Comparison of ENCODE assay signal across 19 cellular contexts in genomic region chr9:126752376-126752775, GRCh38.
"Had no signal": no experiment of that assay in that cellular context is flagged by ENCODE, and none has a peak within 500 bp of the region (broad histone marks: within the 10 kb centered on the region; RNA-seq: fewer than 3 reads in every experiment).

No MANE protein-coding gene starts in this region.

- H3K27ac Mint-ChIP-seq: activated CD8-positive, alpha-beta memory T cell treated with anti-CD3 and anti-CD28 coated beads, Interleukin-2, amount 10 ng/mL, durations not matched to agents 7 days and 5 days; activated naive CD8-positive, alpha-beta T cell; brain; natural killer cell; stimulated activated memory B cell treated with anti-CD40 and anti-IgM and Interleukin-4, amounts not matched to agents 10 μg/mL and 1 μg/mL and 100 μg/mL, for 72 hours had no signal

- H3K9me3 ChIP-seq: esophagus squamous epithelium, right lobe of liver, spleen had no signal

- H3K36me3 Mint-ChIP-seq: activated CD8-positive, alpha-beta memory T cell treated with anti-CD3 and anti-CD28 coated beads, Interleukin-2, amount 10 ng/mL, durations not matched to agents 7 days and 5 days; activated naive CD8-positive, alpha-beta T cell; brain; natural killer cell; stimulated activated memory B cell treated with anti-CD40 and anti-IgM and Interleukin-4, amounts not matched to agents 10 μg/mL and 1 μg/mL and 100 μg/mL, for 72 hours had no signal

- H3K4me3 Mint-ChIP-seq: activated CD8-positive, alpha-beta memory T cell treated with anti-CD3 and anti-CD28 coated beads, Interleukin-2, amount 10 ng/mL, durations not matched to agents 7 days and 5 days; activated naive CD8-positive, alpha-beta T cell; brain; natural killer cell; stimulated activated memory B cell treated with anti-CD40 and anti-IgM and Interleukin-4, amounts not matched to agents 10 μg/mL and 1 μg/mL and 100 μg/mL, for 72 hours had no signal

- H3K36me3 ChIP-seq: esophagus squamous epithelium, right lobe of liver, spleen, tibial nerve had no signal

- ATAC-seq: activated CD4-positive, CD25-positive, alpha-beta regulatory T cell treated with anti-CD3 and anti-CD28 coated beads, Interleukin-2, amount 50 U/mL, for 24 hours; activated CD8-positive, alpha-beta memory T cell treated with anti-CD3 and anti-CD28 coated beads, Interleukin-2, amount 10 ng/mL, durations not matched to agents 7 days and 5 days; natural killer cell; right lobe of liver had no signal

- DNase-seq: activated CD4-positive, alpha-beta T cell treated with anti-CD3 and anti-CD28 coated beads, Interleukin-2, amount 50 U/mL, for 4 hours; activated CD8-positive, alpha-beta memory T cell treated with anti-CD3 and anti-CD28 coated beads, Interleukin-2, amount 10 ng/mL, durations not matched to agents 7 days and 5 days; activated gamma-delta T cell; amygdala; cerebellar nuclear complex; dermis blood vessel endothelial cell; esophagus squamous epithelium; foreskin melanocyte; head of caudate nucleus; natural killer cell; spleen; stimulated activated CD4-positive, alpha-beta T cell treated with anti-CD3 and anti-CD28 coated beads, Interleukin-1b, Interleukin-23, amount 100 ng/mL, for 48 hours had no signal

- H3K27me3 Mint-ChIP-seq: activated naive CD8-positive, alpha-beta T cell had no signal

- H3K27ac ChIP-seq: esophagus squamous epithelium, right lobe of liver, spleen, tibial nerve had no signal

- H3K9me3 Mint-ChIP-seq: natural killer cell; stimulated activated memory B cell treated with anti-CD40 and anti-IgM and Interleukin-4, amounts not matched to agents 10 μg/mL and 1 μg/mL and 100 μg/mL, for 72 hours had no signal

- H3K4me1 ChIP-seq: right lobe of liver, tibial nerve had no signal

- H3K4me3 ChIP-seq: esophagus squamous epithelium, lung, right lobe of liver, spleen, tibial nerve had no signal

- H3K27me3 ChIP-seq: right lobe of liver had no signal
